Comparison of ENCODE assay signal across 1 cellular context in the genomic region with DNA sequence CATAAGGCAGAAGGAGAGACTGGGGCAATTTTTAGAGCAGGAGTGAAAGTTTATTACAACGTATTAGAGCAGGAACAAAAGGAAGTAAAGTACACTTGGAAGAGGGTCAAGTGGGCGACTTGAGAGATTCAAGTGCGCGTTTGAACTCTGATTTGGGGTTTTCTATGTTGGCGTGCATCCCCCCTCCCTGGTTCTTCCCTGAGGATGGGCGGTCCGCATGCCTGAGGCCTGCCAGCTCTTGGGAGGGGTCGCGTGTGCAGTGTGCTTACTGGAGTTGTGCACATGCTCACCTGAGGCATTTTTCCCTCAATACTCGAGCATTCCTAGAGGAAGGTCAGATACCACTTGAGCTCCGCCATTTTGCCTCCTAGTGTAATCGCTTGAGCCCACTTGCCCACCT.
TF ChIP-seq lines count a peak whose summit lies in the region.

No MANE protein-coding gene starts in this region.

TF ChIP-seq in GM23338, 12 proteins besides CTCF, POLR2A, EP300 and RAD21 (continued from another document):
- TF ChIP-seq, protein P1, sequence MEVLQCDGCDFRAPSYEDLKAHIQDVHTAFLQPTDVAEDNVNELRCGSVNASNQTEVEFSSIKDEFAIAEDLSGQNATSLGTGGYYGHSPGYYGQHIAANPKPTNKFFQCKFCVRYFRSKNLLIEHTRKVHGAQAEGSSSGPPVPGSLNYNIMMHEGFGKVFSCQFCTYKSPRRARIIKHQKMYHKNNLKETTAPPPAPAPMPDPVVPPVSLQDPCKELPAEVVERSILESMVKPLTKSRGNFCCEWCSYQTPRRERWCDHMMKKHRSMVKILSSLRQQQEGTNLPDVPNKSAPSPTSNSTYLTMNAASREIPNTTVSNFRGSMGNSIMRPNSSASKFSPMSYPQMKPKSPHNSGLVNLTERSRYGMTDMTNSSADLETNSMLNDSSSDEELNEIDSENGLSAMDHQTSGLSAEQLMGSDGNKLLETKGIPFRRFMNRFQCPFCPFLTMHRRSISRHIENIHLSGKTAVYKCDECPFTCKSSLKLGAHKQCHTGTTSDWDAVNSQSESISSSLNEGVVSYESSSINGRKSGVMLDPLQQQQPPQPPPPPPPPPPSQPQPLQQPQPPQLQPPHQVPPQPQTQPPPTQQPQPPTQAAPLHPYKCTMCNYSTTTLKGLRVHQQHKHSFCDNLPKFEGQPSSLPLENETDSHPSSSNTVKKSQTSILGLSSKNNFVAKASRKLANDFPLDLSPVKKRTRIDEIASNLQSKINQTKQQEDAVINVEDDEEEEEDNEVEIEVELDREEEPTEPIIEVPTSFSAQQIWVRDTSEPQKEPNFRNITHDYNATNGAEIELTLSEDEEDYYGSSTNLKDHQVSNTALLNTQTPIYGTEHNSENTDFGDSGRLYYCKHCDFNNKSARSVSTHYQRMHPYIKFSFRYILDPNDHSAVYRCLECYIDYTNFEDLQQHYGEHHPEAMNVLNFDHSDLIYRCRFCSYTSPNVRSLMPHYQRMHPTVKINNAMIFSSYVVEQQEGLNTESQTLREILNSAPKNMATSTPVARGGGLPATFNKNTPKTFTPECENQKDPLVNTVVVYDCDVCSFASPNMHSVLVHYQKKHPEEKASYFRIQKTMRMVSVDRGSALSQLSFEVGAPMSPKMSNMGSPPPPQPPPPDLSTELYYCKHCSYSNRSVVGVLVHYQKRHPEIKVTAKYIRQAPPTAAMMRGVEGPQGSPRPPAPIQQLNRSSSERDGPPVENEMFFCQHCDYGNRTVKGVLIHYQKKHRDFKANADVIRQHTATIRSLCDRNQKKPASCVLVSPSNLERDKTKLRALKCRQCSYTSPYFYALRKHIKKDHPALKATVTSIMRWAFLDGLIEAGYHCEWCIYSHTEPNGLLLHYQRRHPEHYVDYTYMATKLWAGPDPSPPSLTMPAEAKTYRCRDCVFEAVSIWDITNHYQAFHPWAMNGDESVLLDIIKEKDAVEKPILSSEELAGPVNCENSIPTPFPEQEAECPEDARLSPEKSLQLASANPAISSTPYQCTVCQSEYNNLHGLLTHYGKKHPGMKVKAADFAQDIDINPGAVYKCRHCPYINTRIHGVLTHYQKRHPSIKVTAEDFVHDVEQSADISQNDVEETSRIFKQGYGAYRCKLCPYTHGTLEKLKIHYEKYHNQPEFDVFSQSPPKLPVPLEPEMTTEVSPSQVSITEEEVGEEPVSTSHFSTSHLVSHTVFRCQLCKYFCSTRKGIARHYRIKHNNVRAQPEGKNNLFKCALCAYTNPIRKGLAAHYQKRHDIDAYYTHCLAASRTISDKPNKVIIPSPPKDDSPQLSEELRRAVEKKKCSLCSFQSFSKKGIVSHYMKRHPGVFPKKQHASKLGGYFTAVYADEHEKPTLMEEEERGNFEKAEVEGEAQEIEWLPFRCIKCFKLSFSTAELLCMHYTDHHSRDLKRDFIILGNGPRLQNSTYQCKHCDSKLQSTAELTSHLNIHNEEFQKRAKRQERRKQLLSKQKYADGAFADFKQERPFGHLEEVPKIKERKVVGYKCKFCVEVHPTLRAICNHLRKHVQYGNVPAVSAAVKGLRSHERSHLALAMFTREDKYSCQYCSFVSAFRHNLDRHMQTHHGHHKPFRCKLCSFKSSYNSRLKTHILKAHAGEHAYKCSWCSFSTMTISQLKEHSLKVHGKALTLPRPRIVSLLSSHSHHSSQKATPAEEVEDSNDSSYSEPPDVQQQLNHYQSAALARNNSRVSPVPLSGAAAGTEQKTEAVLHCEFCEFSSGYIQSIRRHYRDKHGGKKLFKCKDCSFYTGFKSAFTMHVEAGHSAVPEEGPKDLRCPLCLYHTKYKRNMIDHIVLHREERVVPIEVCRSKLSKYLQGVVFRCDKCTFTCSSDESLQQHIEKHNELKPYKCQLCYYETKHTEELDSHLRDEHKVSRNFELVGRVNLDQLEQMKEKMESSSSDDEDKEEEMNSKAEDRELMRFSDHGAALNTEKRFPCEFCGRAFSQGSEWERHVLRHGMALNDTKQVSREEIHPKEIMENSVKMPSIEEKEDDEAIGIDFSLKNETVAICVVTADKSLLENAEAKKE (CRISPR knock-in tag; IDR thresholded peaks at IDR 0.05) = no peak
- TF ChIP-seq STAT1 (IDR thresholded peaks at IDR 0.05; ENCODE audit: unreplicated experiment) (no peak), POLR2AphosphoS5 (IDR thresholded peaks at IDR 0.05; ENCODE audit: low read depth) (no peak), ZNF331 (CRISPR knock-in tag; IDR thresholded peaks at IDR 0.05; ENCODE audit: low read depth) (no peak), NANOG (IDR thresholded peaks at IDR 0.05; ENCODE audit: borderline replicate concordance) (no peak), EZH2phosphoT487 (IDR thresholded peaks at IDR 0.05; ENCODE audit: unreplicated experiment) (no peak), ZNF114 (CRISPR knock-in tag; IDR thresholded peaks at IDR 0.05) (no peak), CREB1 (CRISPR knock-in tag; IDR thresholded peaks at IDR 0.05; ENCODE audit: low read depth) (no peak)
- TF ChIP-seq, protein P2, sequence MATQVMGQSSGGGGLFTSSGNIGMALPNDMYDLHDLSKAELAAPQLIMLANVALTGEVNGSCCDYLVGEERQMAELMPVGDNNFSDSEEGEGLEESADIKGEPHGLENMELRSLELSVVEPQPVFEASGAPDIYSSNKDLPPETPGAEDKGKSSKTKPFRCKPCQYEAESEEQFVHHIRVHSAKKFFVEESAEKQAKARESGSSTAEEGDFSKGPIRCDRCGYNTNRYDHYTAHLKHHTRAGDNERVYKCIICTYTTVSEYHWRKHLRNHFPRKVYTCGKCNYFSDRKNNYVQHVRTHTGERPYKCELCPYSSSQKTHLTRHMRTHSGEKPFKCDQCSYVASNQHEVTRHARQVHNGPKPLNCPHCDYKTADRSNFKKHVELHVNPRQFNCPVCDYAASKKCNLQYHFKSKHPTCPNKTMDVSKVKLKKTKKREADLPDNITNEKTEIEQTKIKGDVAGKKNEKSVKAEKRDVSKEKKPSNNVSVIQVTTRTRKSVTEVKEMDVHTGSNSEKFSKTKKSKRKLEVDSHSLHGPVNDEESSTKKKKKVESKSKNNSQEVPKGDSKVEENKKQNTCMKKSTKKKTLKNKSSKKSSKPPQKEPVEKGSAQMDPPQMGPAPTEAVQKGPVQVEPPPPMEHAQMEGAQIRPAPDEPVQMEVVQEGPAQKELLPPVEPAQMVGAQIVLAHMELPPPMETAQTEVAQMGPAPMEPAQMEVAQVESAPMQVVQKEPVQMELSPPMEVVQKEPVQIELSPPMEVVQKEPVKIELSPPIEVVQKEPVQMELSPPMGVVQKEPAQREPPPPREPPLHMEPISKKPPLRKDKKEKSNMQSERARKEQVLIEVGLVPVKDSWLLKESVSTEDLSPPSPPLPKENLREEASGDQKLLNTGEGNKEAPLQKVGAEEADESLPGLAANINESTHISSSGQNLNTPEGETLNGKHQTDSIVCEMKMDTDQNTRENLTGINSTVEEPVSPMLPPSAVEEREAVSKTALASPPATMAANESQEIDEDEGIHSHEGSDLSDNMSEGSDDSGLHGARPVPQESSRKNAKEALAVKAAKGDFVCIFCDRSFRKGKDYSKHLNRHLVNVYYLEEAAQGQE (IDR thresholded peaks at IDR 0.05; ENCODE audit: unreplicated experiment) = no peak
- TF ChIP-seq, protein P3, sequence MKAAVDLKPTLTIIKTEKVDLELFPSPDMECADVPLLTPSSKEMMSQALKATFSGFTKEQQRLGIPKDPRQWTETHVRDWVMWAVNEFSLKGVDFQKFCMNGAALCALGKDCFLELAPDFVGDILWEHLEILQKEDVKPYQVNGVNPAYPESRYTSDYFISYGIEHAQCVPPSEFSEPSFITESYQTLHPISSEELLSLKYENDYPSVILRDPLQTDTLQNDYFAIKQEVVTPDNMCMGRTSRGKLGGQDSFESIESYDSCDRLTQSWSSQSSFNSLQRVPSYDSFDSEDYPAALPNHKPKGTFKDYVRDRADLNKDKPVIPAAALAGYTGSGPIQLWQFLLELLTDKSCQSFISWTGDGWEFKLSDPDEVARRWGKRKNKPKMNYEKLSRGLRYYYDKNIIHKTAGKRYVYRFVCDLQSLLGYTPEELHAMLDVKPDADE (IDR thresholded peaks at IDR 0.05) = no peak
